In genomic region chr22:42562282-42562681, GRCh38 we compare ENCODE assay signal across 16 cellular contexts. TPM values are rescaled to one million over a fixed set of nuclear protein-coding genes. Genes with fewer than 3 reads are reported as not detected.
DNase-seq lines count a peak whose midpoint lies in the region; ATAC-seq and TF ChIP-seq lines count a peak whose summit lies in the region.
"Had no signal": no experiment of that assay in that cellular context is flagged by ENCODE, and none has a peak within 500 bp of the region (broad histone marks: within the 10 kb centered on the region; RNA-seq: fewer than 3 reads in every experiment).

No MANE protein-coding gene starts in this region.

- no peak overlapping the region for H3K4me2 ChIP-seq in DND-41 (ENCODE audit: insufficient read depth, low read length)
- H3K4me2 ChIP-seq: SK-N-SH had no signal

- H3K27ac ChIP-seq in DND-41 (ENCODE audit: low read length) = no peak overlapping the region
- H3K27ac ChIP-seq in brain microvascular endothelial cell = no peak overlapping the region

- peaks cover 5% of the 10 kb centered on the region; the same call in 1 of the 2 replicates for H4K20me1 ChIP-seq in DND-41 (ENCODE audit: insufficient read depth, low read length)

- no peaks in the 10 kb centered on the region for H3K79me2 ChIP-seq in DND-41 (ENCODE audit: insufficient read depth, low read length)

- H3K4me3 ChIP-seq in DND-41 (ENCODE audit: low read depth in 1 of 2, low read length in 2 of 2) = no peak overlapping the region
- no peak overlapping the region for H3K4me3 ChIP-seq in brain microvascular endothelial cell (ENCODE audit: low read depth, low read length)
- H3K4me3 ChIP-seq in BE2C (ENCODE audit: low read depth, low read length) = no peak overlapping the region
- H3K4me3 ChIP-seq: thyroid gland had no signal

- POLR2A ChIA-PET in WTC11 (lab: Charles Lee) = no interaction called here

- H3K9me3 ChIP-seq in DND-41 (ENCODE audit: insufficient read depth, low read length, severe bottlenecking) = no peaks in the 10 kb centered on the region
- no peaks in the 10 kb centered on the region for H3K9me3 ChIP-seq in BE2C
- H3K9me3 ChIP-seq: SK-N-SH, thyroid gland had no signal

- peaks cover 10% of the 10 kb centered on the region for H3K36me3 ChIP-seq in DND-41 (ENCODE audit: insufficient read depth, low read length)
- H3K36me3 ChIP-seq in brain microvascular endothelial cell (replicated peaks) = no peaks in the 10 kb centered on the region
- no peaks in the 10 kb centered on the region; the same call in none of the 2 replicates for H3K36me3 ChIP-seq in BE2C
- H3K36me3 ChIP-seq: thyroid gland had no signal

- H3K9me3 Mint-ChIP-seq in WTC11 (no peaks in the 10 kb centered on the region), mesothelial cell of epicardium (no peaks in the 10 kb centered on the region)
- H3K9me3 Mint-ChIP-seq: activated CD4-positive, alpha-beta memory T cell treated with anti-CD3 and anti-CD28 coated beads, Interleukin-2, amount 10 ng/mL, durations not matched to agents 7 days and 5 days had no signal

- H3K4me1 ChIP-seq in DND-41 (ENCODE audit: insufficient read depth, low read length) (no peaks in the 10 kb centered on the region), BE2C (peaks cover 7% of the 10 kb centered on the region)

- ATAC-seq in DND-41 (ENCODE audit: insufficient read depth, low read depth) = 0 out of 3 replicates have a peak, but pooled peaks have one; percentile 15
- no peak for ATAC-seq in WTC11

- H3K36me3 Mint-ChIP-seq in WTC11 (no peaks in the 10 kb centered on the region), mesothelial cell of epicardium (peaks cover 7% of the 10 kb centered on the region)

- H3K4me1 Mint-ChIP-seq in WTC11 (peaks cover 8% of the 10 kb centered on the region), mesothelial cell of epicardium (peaks cover 17% of the 10 kb centered on the region)
- H3K4me1 Mint-ChIP-seq: activated CD4-positive, alpha-beta memory T cell treated with anti-CD3 and anti-CD28 coated beads, Interleukin-2, amount 10 ng/mL, durations not matched to agents 7 days and 5 days had no signal

- no peak for DNase-seq in DND-41
- DNase-seq in KG1 (lab: John Stamatoyannopoulos, UW) = peak; percentile 66
- no peak for DNase-seq in WTC11 (ENCODE audit: low spot score)
- DNase-seq in mesothelial cell of epicardium (ENCODE audit: low spot score in 2 of 2, unreplicated experiment in 2 of 2) = no peak
- no peak for DNase-seq in dedifferentiated amniotic fluid mesenchymal stem cell (ENCODE audit: extremely low spot score)
- no peak for DNase-seq in brain microvascular endothelial cell
- no peak for DNase-seq in NCI-H526 treated with DMSO at 0.1 percent for 48 hours (lab: John Stamatoyannopoulos, UW)
- no peak for DNase-seq in BE2C
- DNase-seq: activated CD4-positive, alpha-beta memory T cell treated with anti-CD3 and anti-CD28 coated beads, Interleukin-2, amount 10 ng/mL, durations not matched to agents 7 days and 5 days; C1 segment of cervical spinal cord; head of caudate nucleus; mesenchymal stem cell; MM.1S; NCI-H524; thyroid gland had no signal

- H2AFZ ChIP-seq in DND-41 (ENCODE audit: low read depth, low read length) = no peak overlapping the region

- no peak overlapping the region for H3K9ac ChIP-seq in DND-41 (ENCODE audit: low read depth, low read length)
- H3K9ac ChIP-seq: SK-N-SH had no signal

- H3K27me3 Mint-ChIP-seq in WTC11 (ENCODE audit: low read depth) (peaks cover 47% of the 10 kb centered on the region), mesothelial cell of epicardium (ENCODE audit: low read depth) (no peaks in the 10 kb centered on the region)
- H3K27me3 Mint-ChIP-seq: activated CD4-positive, alpha-beta memory T cell treated with anti-CD3 and anti-CD28 coated beads, Interleukin-2, amount 10 ng/mL, durations not matched to agents 7 days and 5 days had no signal

- in situ Hi-C loops in brain microvascular endothelial cell (cut with HindIII; ENCODE audit: low pct_ligation_motif_present, low sequenced_read_pairs) = no loop called here

- no peaks in the 10 kb centered on the region for H3K27me3 ChIP-seq in DND-41 (ENCODE audit: insufficient read depth, low read length, poor library complexity)
- no peaks in the 10 kb centered on the region for H3K27me3 ChIP-seq in brain microvascular endothelial cell (replicated peaks)
- no peaks in the 10 kb centered on the region for H3K27me3 ChIP-seq in BE2C
- H3K27me3 ChIP-seq: thyroid gland had no signal

- no peak for TF ChIP-seq CTCF in DND-41 (IDR thresholded peaks at IDR 0.05; ENCODE audit: borderline replicate concordance, extremely low read depth, low read length, poor library complexity, severe bottlenecking)
- TF ChIP-seq CTCF in WTC11 (IDR thresholded peaks at IDR 0.05) = no peak
- no peak for TF ChIP-seq CTCF in mesothelial cell of epicardium (IDR thresholded peaks at IDR 0.05; ENCODE audit: unreplicated experiment)
- no peak for TF ChIP-seq CTCF in brain microvascular endothelial cell (IDR thresholded peaks at IDR 0.05; ENCODE audit: low read depth, low read length, missing control alignments)
- no peak for TF ChIP-seq CTCF in BE2C (IDR thresholded peaks at IDR 0.05; ENCODE audit: low read depth, low read length)

- H3K27ac Mint-ChIP-seq in WTC11 = peak overlapping the region; percentile 9; the same call in 1 of the 2 replicates
- H3K27ac Mint-ChIP-seq in mesothelial cell of epicardium = peak overlapping the region; percentile 57
- H3K27ac Mint-ChIP-seq: activated CD4-positive, alpha-beta memory T cell treated with anti-CD3 and anti-CD28 coated beads, Interleukin-2, amount 10 ng/mL, durations not matched to agents 7 days and 5 days had no signal

- CTCF ChIA-PET in WTC11 (lab: Charles Lee) = interaction anchor here (0.7 to 2.8 kb wide), 5 partner anchors 10 to 50 kb away, joined by 3 to 15 read pairs (median 7); no protein-coding TSS in a partner anchor

- H3K4me3 Mint-ChIP-seq in WTC11 = no peak overlapping the region
- H3K4me3 Mint-ChIP-seq in mesothelial cell of epicardium = no peak overlapping the region
- H3K4me3 Mint-ChIP-seq: activated CD4-positive, alpha-beta memory T cell treated with anti-CD3 and anti-CD28 coated beads, Interleukin-2, amount 10 ng/mL, durations not matched to agents 7 days and 5 days had no signal

TF ChIP-seq in WTC11, 78 proteins besides CTCF, POLR2A, EP300 and RAD21 (continues in another document):
- TF ChIP-seq MYBL2 (CRISPR knock-in tag; IDR thresholded peaks at IDR 0.05) (no peak), SOX15 (CRISPR knock-in tag; IDR thresholded peaks at IDR 0.05) (no peak)
- TF ChIP-seq, protein P1, sequence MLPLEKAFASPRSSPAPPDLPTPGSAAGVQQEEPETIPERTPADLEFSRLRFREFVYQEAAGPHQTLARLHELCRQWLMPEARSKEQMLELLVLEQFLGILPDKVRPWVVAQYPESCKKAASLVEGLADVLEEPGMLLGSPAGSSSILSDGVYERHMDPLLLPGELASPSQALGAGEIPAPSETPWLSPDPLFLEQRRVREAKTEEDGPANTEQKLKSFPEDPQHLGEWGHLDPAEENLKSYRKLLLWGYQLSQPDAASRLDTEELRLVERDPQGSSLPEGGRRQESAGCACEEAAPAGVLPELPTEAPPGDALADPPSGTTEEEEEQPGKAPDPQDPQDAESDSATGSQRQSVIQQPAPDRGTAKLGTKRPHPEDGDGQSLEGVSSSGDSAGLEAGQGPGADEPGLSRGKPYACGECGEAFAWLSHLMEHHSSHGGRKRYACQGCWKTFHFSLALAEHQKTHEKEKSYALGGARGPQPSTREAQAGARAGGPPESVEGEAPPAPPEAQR (CRISPR knock-in tag; IDR thresholded peaks at IDR 0.05) = no peak
- TF ChIP-seq, protein P2, sequence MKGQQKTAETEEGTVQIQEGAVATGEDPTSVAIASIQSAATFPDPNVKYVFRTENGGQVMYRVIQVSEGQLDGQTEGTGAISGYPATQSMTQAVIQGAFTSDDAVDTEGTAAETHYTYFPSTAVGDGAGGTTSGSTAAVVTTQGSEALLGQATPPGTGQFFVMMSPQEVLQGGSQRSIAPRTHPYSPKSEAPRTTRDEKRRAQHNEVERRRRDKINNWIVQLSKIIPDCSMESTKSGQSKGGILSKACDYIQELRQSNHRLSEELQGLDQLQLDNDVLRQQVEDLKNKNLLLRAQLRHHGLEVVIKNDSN (CRISPR knock-in tag; IDR thresholded peaks at IDR 0.05) = no peak

RNA-seq across cellular contexts. Expression of gene SERHL2, which starts 8.5 kb away (rescaled TPM):
- total RNA-seq in WTC11 (2021) (0.37 to 1.1 TPM (median 0.92 TPM) in 3 replicates), mesothelial cell of epicardium (2.5 to 3.0 TPM (median 2.6 TPM) in 3 replicates)
- 12.1 TPM for polyA plus RNA-seq in BE2C (2012; ENCODE audit: insufficient read depth, insufficient read length, low read depth)

RNA-seq across cellular contexts. Expression of gene RRP7A, which starts 42.7 kb away (rescaled TPM):
- total RNA-seq in WTC11 (2021) (72.9 to 95.0 TPM (median 76.5 TPM) in 3 replicates), mesothelial cell of epicardium (52.2 to 59.6 TPM (median 53.2 TPM) in 3 replicates)
- 51.4 TPM for polyA plus RNA-seq in BE2C (2012; ENCODE audit: insufficient read depth, insufficient read length, low read depth)

RNA-seq across cellular contexts. Expression of gene POLDIP3, which starts 52.4 kb away (rescaled TPM):
- total RNA-seq in WTC11 (2021) (73.2 to 88.7 TPM (median 82.1 TPM) in 3 replicates), mesothelial cell of epicardium (86.9 to 89.3 TPM (median 87.2 TPM) in 3 replicates)
- 147 TPM for polyA plus RNA-seq in BE2C (2012; ENCODE audit: insufficient read depth, insufficient read length, low read depth)
